ENCODE assay signal across 31 cellular contexts in genomic region chr15:51812598-51812997, GRCh38.
"Had no signal": no experiment of that assay in that cellular context is flagged by ENCODE, and none has a peak within 500 bp of the region (broad histone marks: within the 10 kb centered on the region; RNA-seq: fewer than 3 reads in every experiment).

No MANE protein-coding gene starts in this region.

- H3K27ac ChIP-seq: adrenal gland, body of pancreas, epithelial cell of prostate, esophagus squamous epithelium, gastroesophageal sphincter, VCaP had no signal

- H3K9me3 ChIP-seq: adrenal gland, body of pancreas, esophagus squamous epithelium, gastroesophageal sphincter had no signal

- H3K4me1 ChIP-seq: body of pancreas, gastroesophageal sphincter had no signal

- H3K27ac Mint-ChIP-seq: activated CD4-positive, alpha-beta memory T cell treated with anti-CD3 and anti-CD28 coated beads for 36 hours; activated CD8-positive, alpha-beta memory T cell treated with anti-CD3 and anti-CD28 coated beads, Interleukin-2, amount 10 ng/mL, durations not matched to agents 7 days and 5 days; activated CD8-positive, alpha-beta T cell treated with anti-CD3 and anti-CD28 coated beads, Interleukin-2, amount 10 ng/mL, durations not matched to agents 7 days and 5 days; activated naive CD4-positive, alpha-beta T cell treated with anti-CD3 and anti-CD28 coated beads for 36 hours; activated naive CD4-positive, alpha-beta T cell treated with anti-CD3 and anti-CD28 coated beads, Interleukin-2, amount 50 U/mL, for 24 hours; activated naive CD8-positive, alpha-beta T cell treated with anti-CD3 and anti-CD28 coated beads for 36 hours; activated naive CD8-positive, alpha-beta T cell treated with anti-CD3 and anti-CD28 coated beads, Interleukin-2, amount 50 U/mL, for 24 hours; activated T-helper 1 cell treated with anti-CD3 and anti-CD28 coated beads, Interleukin-12 subunit alpha, Interleukin-12 subunit beta, Interleukin-2, Interleukin-4 antibody, amounts not matched to agents 30 ng/mL and 10 ng/mL and 1 ng/mL, durations not matched to agents 14 hours and 24 hours and 36 hours; activated T-helper 2 cell treated with anti-CD3 and anti-CD28 coated beads, Interferon-gamma antibody, Interleukin-2, Interleukin-4, amounts not matched to agents 10 μg/mL and 5 μg/mL and 100 μg/mL, durations not matched to agents 14 hours and 24 hours and 36 hours; WTC11 had no signal

- H3K27me3 ChIP-seq: adrenal gland, body of pancreas, esophagus squamous epithelium, gastroesophageal sphincter had no signal

- ATAC-seq: activated CD8-positive, alpha-beta memory T cell treated with anti-CD3 and anti-CD28 coated beads, Interleukin-2, amount 10 ng/mL, durations not matched to agents 7 days and 5 days; activated CD8-positive, alpha-beta T cell treated with anti-CD3 and anti-CD28 coated beads, Interleukin-2, amount 10 ng/mL, durations not matched to agents 7 days and 5 days; activated naive CD8-positive, alpha-beta T cell treated with anti-CD3 and anti-CD28 coated beads, Interleukin-2, amount 50 U/mL, for 24 hours; body of pancreas; gastroesophageal sphincter; WTC11 had no signal

- H3K4me1 Mint-ChIP-seq: activated CD8-positive, alpha-beta memory T cell treated with anti-CD3 and anti-CD28 coated beads, Interleukin-2, amount 10 ng/mL, durations not matched to agents 7 days and 5 days; activated naive CD4-positive, alpha-beta T cell treated with anti-CD3 and anti-CD28 coated beads, Interleukin-2, amount 50 U/mL, for 24 hours; activated naive CD8-positive, alpha-beta T cell treated with anti-CD3 and anti-CD28 coated beads for 36 hours; activated naive CD8-positive, alpha-beta T cell treated with anti-CD3 and anti-CD28 coated beads, Interleukin-2, amount 50 U/mL, for 24 hours had no signal

- H3K4me3 ChIP-seq: adrenal gland, body of pancreas, esophagus squamous epithelium, gastroesophageal sphincter had no signal

- DNase-seq: activated CD4-positive, alpha-beta memory T cell treated with anti-CD3 and anti-CD28 coated beads for 36 hours; activated CD4-positive, alpha-beta T cell treated with anti-CD3 and anti-CD28 coated beads for 1 hour; activated CD4-positive, alpha-beta T cell treated with anti-CD3 and anti-CD28 coated beads for 48 hours; activated CD8-positive, alpha-beta memory T cell treated with anti-CD3 and anti-CD28 coated beads, Interleukin-2, amount 10 ng/mL, durations not matched to agents 7 days and 5 days; activated CD8-positive, alpha-beta memory T cell treated with anti-CD3 and anti-CD28 coated beads, Interleukin-2, amount 50 U/mL, for 4 hours; activated CD8-positive, alpha-beta T cell treated with anti-CD3 and anti-CD28 coated beads, Interleukin-2, amount 10 ng/mL, durations not matched to agents 7 days and 5 days; activated effector memory CD4-positive, alpha-beta T cell treated with anti-CD3 and anti-CD28 coated beads, Interleukin-2, amount 50 U/mL, for 16 hours; activated naive CD4-positive, alpha-beta T cell treated with anti-CD3 and anti-CD28 coated beads for 36 hours; activated naive CD8-positive, alpha-beta T cell treated with anti-CD3 and anti-CD28 coated beads for 36 hours; activated naive CD8-positive, alpha-beta T cell treated with anti-CD3 and anti-CD28 coated beads, Interleukin-2, amount 50 U/mL, for 24 hours; activated T-cell treated with anti-CD3 and anti-CD28 coated beads, Interleukin-2, amount 50 U/mL, for 1 hour; activated T-cell treated with anti-CD3 and anti-CD28 coated beads, Interleukin-2, amount 50 U/mL, for 48 hours; adrenal gland; amygdala; aorta; body of pancreas; caudate nucleus; cortex of kidney; dermis blood vessel endothelial cell; effector CD4-positive, alpha-beta T cell; esophagus squamous epithelium; foreskin melanocyte; hippocampal formation; T-helper 2 cell had no signal

- H3K27me3 Mint-ChIP-seq: activated CD4-positive, alpha-beta memory T cell treated with anti-CD3 and anti-CD28 coated beads for 36 hours; activated CD8-positive, alpha-beta memory T cell treated with anti-CD3 and anti-CD28 coated beads, Interleukin-2, amount 10 ng/mL, durations not matched to agents 7 days and 5 days; activated naive CD4-positive, alpha-beta T cell treated with anti-CD3 and anti-CD28 coated beads, Interleukin-2, amount 50 U/mL, for 24 hours; activated naive CD8-positive, alpha-beta T cell treated with anti-CD3 and anti-CD28 coated beads for 36 hours; activated naive CD8-positive, alpha-beta T cell treated with anti-CD3 and anti-CD28 coated beads, Interleukin-2, amount 50 U/mL, for 24 hours had no signal

- H3K4me3 Mint-ChIP-seq: activated CD4-positive, alpha-beta memory T cell treated with anti-CD3 and anti-CD28 coated beads for 36 hours; activated CD8-positive, alpha-beta memory T cell treated with anti-CD3 and anti-CD28 coated beads, Interleukin-2, amount 10 ng/mL, durations not matched to agents 7 days and 5 days; activated CD8-positive, alpha-beta T cell treated with anti-CD3 and anti-CD28 coated beads, Interleukin-2, amount 10 ng/mL, durations not matched to agents 7 days and 5 days; activated naive CD4-positive, alpha-beta T cell treated with anti-CD3 and anti-CD28 coated beads for 36 hours; activated naive CD4-positive, alpha-beta T cell treated with anti-CD3 and anti-CD28 coated beads, Interleukin-2, amount 50 U/mL, for 24 hours; activated naive CD8-positive, alpha-beta T cell treated with anti-CD3 and anti-CD28 coated beads for 36 hours; activated naive CD8-positive, alpha-beta T cell treated with anti-CD3 and anti-CD28 coated beads, Interleukin-2, amount 50 U/mL, for 24 hours; activated T-helper 1 cell treated with anti-CD3 and anti-CD28 coated beads, Interleukin-12 subunit alpha, Interleukin-12 subunit beta, Interleukin-2, Interleukin-4 antibody, amounts not matched to agents 30 ng/mL and 10 ng/mL and 1 ng/mL, durations not matched to agents 14 hours and 24 hours and 36 hours; WTC11 had no signal

- H3K36me3 Mint-ChIP-seq: activated CD8-positive, alpha-beta memory T cell treated with anti-CD3 and anti-CD28 coated beads, Interleukin-2, amount 10 ng/mL, durations not matched to agents 7 days and 5 days; WTC11 had no signal

- H3K36me3 ChIP-seq: adrenal gland had no signal

- H3K9me3 Mint-ChIP-seq: activated CD4-positive, alpha-beta memory T cell treated with anti-CD3 and anti-CD28 coated beads for 36 hours; activated naive CD4-positive, alpha-beta T cell treated with anti-CD3 and anti-CD28 coated beads for 36 hours; activated naive CD4-positive, alpha-beta T cell treated with anti-CD3 and anti-CD28 coated beads, Interleukin-2, amount 50 U/mL, for 24 hours; activated naive CD8-positive, alpha-beta T cell treated with anti-CD3 and anti-CD28 coated beads for 36 hours; activated naive CD8-positive, alpha-beta T cell treated with anti-CD3 and anti-CD28 coated beads, Interleukin-2, amount 50 U/mL, for 24 hours; activated T-helper 1 cell treated with anti-CD3 and anti-CD28 coated beads, Interleukin-12 subunit alpha, Interleukin-12 subunit beta, Interleukin-2, Interleukin-4 antibody, amounts not matched to agents 30 ng/mL and 10 ng/mL and 1 ng/mL, durations not matched to agents 14 hours and 24 hours and 36 hours; activated T-helper 2 cell treated with anti-CD3 and anti-CD28 coated beads, Interferon-gamma antibody, Interleukin-2, Interleukin-4, amounts not matched to agents 10 μg/mL and 5 μg/mL and 100 μg/mL, durations not matched to agents 14 hours and 24 hours and 36 hours; WTC11 had no signal
